In the genomic region with DNA sequence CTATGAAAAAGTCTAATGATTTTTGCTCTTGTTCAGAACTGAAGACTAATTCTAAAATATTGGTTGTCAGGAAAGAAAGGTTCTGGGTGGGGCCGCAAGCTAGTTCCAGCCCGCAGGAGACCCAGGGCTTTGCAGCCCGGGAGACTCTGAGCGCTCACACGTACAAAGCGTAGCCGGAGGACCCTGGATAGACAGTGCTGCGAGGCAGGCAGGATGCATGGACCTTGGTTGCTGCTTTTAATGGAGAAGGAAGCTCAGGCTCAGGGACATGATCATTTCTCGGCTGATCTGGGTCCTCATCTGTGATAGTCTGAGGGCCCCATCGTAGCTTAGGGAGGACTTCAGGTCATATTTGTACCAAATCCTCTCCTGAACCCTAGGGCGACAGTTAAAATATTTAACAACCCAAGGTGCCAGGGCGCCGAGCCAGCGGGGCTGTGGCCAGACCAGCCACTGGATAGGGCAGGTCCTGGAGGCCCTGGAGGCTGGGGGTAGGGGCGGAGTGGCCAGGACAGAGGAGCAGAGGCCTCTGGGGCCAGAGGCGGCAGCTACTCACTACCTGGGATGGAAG, we compare ENCODE assay signal across 1 cellular context.
TF ChIP-seq lines count a peak whose summit lies in the region.

No MANE protein-coding gene starts in this region.

TF ChIP-seq in GM23338, 12 proteins besides CTCF, POLR2A, EP300 and RAD21 (continued from another document):
- TF ChIP-seq, protein P1, sequence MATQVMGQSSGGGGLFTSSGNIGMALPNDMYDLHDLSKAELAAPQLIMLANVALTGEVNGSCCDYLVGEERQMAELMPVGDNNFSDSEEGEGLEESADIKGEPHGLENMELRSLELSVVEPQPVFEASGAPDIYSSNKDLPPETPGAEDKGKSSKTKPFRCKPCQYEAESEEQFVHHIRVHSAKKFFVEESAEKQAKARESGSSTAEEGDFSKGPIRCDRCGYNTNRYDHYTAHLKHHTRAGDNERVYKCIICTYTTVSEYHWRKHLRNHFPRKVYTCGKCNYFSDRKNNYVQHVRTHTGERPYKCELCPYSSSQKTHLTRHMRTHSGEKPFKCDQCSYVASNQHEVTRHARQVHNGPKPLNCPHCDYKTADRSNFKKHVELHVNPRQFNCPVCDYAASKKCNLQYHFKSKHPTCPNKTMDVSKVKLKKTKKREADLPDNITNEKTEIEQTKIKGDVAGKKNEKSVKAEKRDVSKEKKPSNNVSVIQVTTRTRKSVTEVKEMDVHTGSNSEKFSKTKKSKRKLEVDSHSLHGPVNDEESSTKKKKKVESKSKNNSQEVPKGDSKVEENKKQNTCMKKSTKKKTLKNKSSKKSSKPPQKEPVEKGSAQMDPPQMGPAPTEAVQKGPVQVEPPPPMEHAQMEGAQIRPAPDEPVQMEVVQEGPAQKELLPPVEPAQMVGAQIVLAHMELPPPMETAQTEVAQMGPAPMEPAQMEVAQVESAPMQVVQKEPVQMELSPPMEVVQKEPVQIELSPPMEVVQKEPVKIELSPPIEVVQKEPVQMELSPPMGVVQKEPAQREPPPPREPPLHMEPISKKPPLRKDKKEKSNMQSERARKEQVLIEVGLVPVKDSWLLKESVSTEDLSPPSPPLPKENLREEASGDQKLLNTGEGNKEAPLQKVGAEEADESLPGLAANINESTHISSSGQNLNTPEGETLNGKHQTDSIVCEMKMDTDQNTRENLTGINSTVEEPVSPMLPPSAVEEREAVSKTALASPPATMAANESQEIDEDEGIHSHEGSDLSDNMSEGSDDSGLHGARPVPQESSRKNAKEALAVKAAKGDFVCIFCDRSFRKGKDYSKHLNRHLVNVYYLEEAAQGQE (IDR thresholded peaks at IDR 0.05; ENCODE audit: unreplicated experiment), result no peak
- no peak for TF ChIP-seq JUNB (IDR thresholded peaks at IDR 0.05; ENCODE audit: unreplicated experiment)
- TF ChIP-seq POLR2AphosphoS5 (IDR thresholded peaks at IDR 0.05; ENCODE audit: low read depth), result no peak
- TF ChIP-seq, protein P2, sequence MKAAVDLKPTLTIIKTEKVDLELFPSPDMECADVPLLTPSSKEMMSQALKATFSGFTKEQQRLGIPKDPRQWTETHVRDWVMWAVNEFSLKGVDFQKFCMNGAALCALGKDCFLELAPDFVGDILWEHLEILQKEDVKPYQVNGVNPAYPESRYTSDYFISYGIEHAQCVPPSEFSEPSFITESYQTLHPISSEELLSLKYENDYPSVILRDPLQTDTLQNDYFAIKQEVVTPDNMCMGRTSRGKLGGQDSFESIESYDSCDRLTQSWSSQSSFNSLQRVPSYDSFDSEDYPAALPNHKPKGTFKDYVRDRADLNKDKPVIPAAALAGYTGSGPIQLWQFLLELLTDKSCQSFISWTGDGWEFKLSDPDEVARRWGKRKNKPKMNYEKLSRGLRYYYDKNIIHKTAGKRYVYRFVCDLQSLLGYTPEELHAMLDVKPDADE (IDR thresholded peaks at IDR 0.05), result no peak
- no peak for TF ChIP-seq CREB1 (CRISPR knock-in tag; IDR thresholded peaks at IDR 0.05; ENCODE audit: low read depth)
- TF ChIP-seq, protein P3, sequence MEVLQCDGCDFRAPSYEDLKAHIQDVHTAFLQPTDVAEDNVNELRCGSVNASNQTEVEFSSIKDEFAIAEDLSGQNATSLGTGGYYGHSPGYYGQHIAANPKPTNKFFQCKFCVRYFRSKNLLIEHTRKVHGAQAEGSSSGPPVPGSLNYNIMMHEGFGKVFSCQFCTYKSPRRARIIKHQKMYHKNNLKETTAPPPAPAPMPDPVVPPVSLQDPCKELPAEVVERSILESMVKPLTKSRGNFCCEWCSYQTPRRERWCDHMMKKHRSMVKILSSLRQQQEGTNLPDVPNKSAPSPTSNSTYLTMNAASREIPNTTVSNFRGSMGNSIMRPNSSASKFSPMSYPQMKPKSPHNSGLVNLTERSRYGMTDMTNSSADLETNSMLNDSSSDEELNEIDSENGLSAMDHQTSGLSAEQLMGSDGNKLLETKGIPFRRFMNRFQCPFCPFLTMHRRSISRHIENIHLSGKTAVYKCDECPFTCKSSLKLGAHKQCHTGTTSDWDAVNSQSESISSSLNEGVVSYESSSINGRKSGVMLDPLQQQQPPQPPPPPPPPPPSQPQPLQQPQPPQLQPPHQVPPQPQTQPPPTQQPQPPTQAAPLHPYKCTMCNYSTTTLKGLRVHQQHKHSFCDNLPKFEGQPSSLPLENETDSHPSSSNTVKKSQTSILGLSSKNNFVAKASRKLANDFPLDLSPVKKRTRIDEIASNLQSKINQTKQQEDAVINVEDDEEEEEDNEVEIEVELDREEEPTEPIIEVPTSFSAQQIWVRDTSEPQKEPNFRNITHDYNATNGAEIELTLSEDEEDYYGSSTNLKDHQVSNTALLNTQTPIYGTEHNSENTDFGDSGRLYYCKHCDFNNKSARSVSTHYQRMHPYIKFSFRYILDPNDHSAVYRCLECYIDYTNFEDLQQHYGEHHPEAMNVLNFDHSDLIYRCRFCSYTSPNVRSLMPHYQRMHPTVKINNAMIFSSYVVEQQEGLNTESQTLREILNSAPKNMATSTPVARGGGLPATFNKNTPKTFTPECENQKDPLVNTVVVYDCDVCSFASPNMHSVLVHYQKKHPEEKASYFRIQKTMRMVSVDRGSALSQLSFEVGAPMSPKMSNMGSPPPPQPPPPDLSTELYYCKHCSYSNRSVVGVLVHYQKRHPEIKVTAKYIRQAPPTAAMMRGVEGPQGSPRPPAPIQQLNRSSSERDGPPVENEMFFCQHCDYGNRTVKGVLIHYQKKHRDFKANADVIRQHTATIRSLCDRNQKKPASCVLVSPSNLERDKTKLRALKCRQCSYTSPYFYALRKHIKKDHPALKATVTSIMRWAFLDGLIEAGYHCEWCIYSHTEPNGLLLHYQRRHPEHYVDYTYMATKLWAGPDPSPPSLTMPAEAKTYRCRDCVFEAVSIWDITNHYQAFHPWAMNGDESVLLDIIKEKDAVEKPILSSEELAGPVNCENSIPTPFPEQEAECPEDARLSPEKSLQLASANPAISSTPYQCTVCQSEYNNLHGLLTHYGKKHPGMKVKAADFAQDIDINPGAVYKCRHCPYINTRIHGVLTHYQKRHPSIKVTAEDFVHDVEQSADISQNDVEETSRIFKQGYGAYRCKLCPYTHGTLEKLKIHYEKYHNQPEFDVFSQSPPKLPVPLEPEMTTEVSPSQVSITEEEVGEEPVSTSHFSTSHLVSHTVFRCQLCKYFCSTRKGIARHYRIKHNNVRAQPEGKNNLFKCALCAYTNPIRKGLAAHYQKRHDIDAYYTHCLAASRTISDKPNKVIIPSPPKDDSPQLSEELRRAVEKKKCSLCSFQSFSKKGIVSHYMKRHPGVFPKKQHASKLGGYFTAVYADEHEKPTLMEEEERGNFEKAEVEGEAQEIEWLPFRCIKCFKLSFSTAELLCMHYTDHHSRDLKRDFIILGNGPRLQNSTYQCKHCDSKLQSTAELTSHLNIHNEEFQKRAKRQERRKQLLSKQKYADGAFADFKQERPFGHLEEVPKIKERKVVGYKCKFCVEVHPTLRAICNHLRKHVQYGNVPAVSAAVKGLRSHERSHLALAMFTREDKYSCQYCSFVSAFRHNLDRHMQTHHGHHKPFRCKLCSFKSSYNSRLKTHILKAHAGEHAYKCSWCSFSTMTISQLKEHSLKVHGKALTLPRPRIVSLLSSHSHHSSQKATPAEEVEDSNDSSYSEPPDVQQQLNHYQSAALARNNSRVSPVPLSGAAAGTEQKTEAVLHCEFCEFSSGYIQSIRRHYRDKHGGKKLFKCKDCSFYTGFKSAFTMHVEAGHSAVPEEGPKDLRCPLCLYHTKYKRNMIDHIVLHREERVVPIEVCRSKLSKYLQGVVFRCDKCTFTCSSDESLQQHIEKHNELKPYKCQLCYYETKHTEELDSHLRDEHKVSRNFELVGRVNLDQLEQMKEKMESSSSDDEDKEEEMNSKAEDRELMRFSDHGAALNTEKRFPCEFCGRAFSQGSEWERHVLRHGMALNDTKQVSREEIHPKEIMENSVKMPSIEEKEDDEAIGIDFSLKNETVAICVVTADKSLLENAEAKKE (CRISPR knock-in tag; IDR thresholded peaks at IDR 0.05), result no peak
- TF ChIP-seq EZH2 (IDR thresholded peaks at IDR 0.05; ENCODE audit: low read depth, unreplicated experiment), result no peak
- no peak for TF ChIP-seq ZNF114 (CRISPR knock-in tag; IDR thresholded peaks at IDR 0.05)
- no peak for TF ChIP-seq ZNF331 (CRISPR knock-in tag; IDR thresholded peaks at IDR 0.05; ENCODE audit: low read depth)
